In the genomic region with DNA sequence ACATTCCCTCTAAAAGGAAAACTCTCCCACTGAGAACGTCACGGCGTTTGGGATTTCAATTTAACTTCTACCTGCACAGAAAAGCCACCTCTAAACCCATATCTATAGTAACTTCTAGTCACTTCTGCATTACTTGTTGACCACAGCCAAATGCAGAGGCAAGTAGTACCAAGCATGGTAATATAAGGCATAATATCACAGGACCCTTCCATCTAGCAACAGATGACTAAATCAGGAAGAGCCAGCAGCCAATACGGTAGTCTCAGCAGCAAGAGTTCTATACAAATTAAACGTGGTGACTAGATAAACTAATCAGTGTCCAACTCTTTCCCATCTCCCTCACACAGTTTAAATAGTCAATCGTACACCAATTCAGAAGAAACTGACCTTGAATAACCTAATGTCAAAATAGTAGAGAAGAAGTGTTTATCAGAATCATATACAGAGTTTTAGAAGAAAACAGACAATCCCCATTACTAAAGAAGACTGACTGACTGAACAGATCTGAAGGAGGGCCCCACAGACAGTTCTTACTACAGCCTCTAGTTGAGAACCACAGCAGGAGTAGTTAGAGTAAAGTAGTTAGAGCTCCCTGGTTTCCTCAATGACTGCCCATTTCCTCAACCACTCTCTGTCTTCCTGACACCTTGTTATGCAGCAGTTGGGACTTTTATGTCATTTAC, we compare ENCODE assay signal across 1 cellular context.
TF ChIP-seq lines count a peak whose summit lies in the region.

No MANE protein-coding gene starts in this region.

TF ChIP-seq in H1, 55 proteins besides CTCF, POLR2A, EP300 and RAD21 (continued from another document):
- peak; percentile 83 for TF ChIP-seq RFX5 (IDR thresholded peaks at IDR 0.05; ENCODE audit: borderline replicate concordance, low read depth, low read length)
